In genomic region chr9:34500623-34501267, GRCh38 we compare ENCODE assay signal across 8 cellular contexts. TPM values are rescaled to one million over a fixed set of nuclear protein-coding genes. Genes with fewer than 3 reads are reported as not detected.
DNase-seq lines count a peak whose midpoint lies in the region; ATAC-seq and TF ChIP-seq lines count a peak whose summit lies in the region.

No MANE protein-coding gene starts in this region.

- no peaks in the 10 kb centered on the region for H3K27me3 ChIP-seq in lower lobe of right lung (ENCODE audit: low read depth)

- H3K36me3 Mint-ChIP-seq in central memory CD8-positive, alpha-beta T cell (ENCODE audit: insufficient read depth) = peaks cover 1% of the 10 kb centered on the region

- peaks cover 31% of the 10 kb centered on the region for H3K27me3 Mint-ChIP-seq in central memory CD8-positive, alpha-beta T cell

- H3K9me3 Mint-ChIP-seq in central memory CD8-positive, alpha-beta T cell = no peaks in the 10 kb centered on the region

- intact Hi-C loops in lower lobe of right lung (cut with DNase I) = loop anchor here (10.0 kb wide), 1 partner anchor 96 kb away; no protein-coding TSS in a partner anchor

- no peak overlapping the region for H3K27ac ChIP-seq in lower lobe of right lung

- H3K4me1 Mint-ChIP-seq in central memory CD8-positive, alpha-beta T cell = no peaks in the 10 kb centered on the region

- H3K9me3 ChIP-seq in lower lobe of right lung = no peaks in the 10 kb centered on the region

- peak; percentile 77 for DNase-seq in activated gamma-delta T cell treated with Interleukin-2 at 50 U/mL for 16 hours
- no peak for DNase-seq in activated gamma-delta T cell (lab: John Stamatoyannopoulos, UW)
- DNase-seq in NCI-H1930 (lab: John Stamatoyannopoulos, UW) = peak; percentile 46 to 49
- peak; percentile 77 for DNase-seq in activated CD4-positive, CD25-positive, alpha-beta regulatory T cell treated with anti-CD3 and anti-CD28 coated beads, Interleukin-2, amount 50 U/mL, for 72 hours
- peak; percentile 56 to 69 for DNase-seq in central memory CD8-positive, alpha-beta T cell (ENCODE audit: low spot score in 2 of 2)
- DNase-seq in lower lobe of right lung = peak; percentile 58
- peak; percentile 44 for DNase-seq in stimulated activated CD8-positive, alpha-beta memory T cell treated with anti-CD3 and anti-CD28 coated beads, Interleukin-12 subunit alpha, Interleukin-12 subunit beta, amount 100 ng/mL, for 4 hours (ENCODE audit: low read depth)

- ATAC-seq in central memory CD8-positive, alpha-beta T cell (replicated peaks; ENCODE audit: extremely low read depth, poor library complexity, severe bottlenecking) = no peak
- peak; percentile 67 to 78 for ATAC-seq in lower lobe of right lung
- ATAC-seq in HG02840 (IDR thresholded peaks at IDR 0.05; ENCODE audit: low FRiP score, unreplicated experiment) = no peak

- H3K36me3 ChIP-seq in lower lobe of right lung = no peaks in the 10 kb centered on the region

- H3K4me1 ChIP-seq in lower lobe of right lung = peaks cover 21% of the 10 kb centered on the region

- peak; percentile 97 for TF ChIP-seq CTCF in lower lobe of right lung (IDR thresholded peaks at IDR 0.05)

- no peak overlapping the region for H3K4me3 Mint-ChIP-seq in central memory CD8-positive, alpha-beta T cell

- H3K27ac Mint-ChIP-seq in central memory CD8-positive, alpha-beta T cell (ENCODE audit: low read depth) = no peak overlapping the region

- H3K4me3 ChIP-seq in lower lobe of right lung = no peak overlapping the region

RNA-seq across cellular contexts. Expression of gene ENHO, which starts 22.0 kb away (rescaled TPM):
- 0.59 TPM for total RNA-seq in lower lobe of right lung

RNA-seq across cellular contexts. Expression of gene DNAI1, which starts 42.1 kb away (rescaled TPM):
- total RNA-seq in lower lobe of right lung = 13.5 TPM

RNA-seq across cellular contexts. Expression of gene FAM219A, which starts 42.4 kb away (rescaled TPM):
- 24.5 TPM for total RNA-seq in lower lobe of right lung

Comparison
In these comparisons a context has a peak if more than half of its experiments do, and no peak if none do; other contexts are left out.
1. ATAC-seq: peak in lower lobe of right lung (2 of 2); none in central memory CD8-positive, alpha-beta T cell (single experiment) and HG02840 (single experiment).